In genomic region chr3:4771238-4771637, GRCh38 we compare ENCODE assay signal across 23 cellular contexts.
DNase-seq lines count a peak whose midpoint lies in the region; ATAC-seq and TF ChIP-seq lines count a peak whose summit lies in the region.
"Had no signal": no experiment of that assay in that cellular context is flagged by ENCODE, and none has a peak within 500 bp of the region (broad histone marks: within the 10 kb centered on the region; RNA-seq: fewer than 3 reads in every experiment).

No MANE protein-coding gene starts in this region.

- H3K9me3 Mint-ChIP-seq in activated CD8-positive, alpha-beta T cell treated with anti-CD3 and anti-CD28 coated beads for 36 hours, result no peaks in the 10 kb centered on the region
- H3K9me3 Mint-ChIP-seq in stimulated activated naive CD8-positive, alpha-beta T cell treated with anti-CD3 and anti-CD28 coated beads, Interleukin-15, amount 100 ng/mL, for 72 hours, result peaks cover 0 to 5% of the 10 kb centered on the region in 2 donors

- H3K4me3 ChIP-seq in ascending aorta, result no peak overlapping the region
- H3K4me3 ChIP-seq in mucosa of descending colon, result no peak overlapping the region
- H3K4me3 ChIP-seq: lung, skin epidermis, tibial nerve had no signal

- H3K4me1 ChIP-seq in ascending aorta, result peaks cover 0 to 25% of the 10 kb centered on the region in 2 donors
- H3K4me1 ChIP-seq in mucosa of descending colon (ENCODE audit: low read depth), result peaks cover 41% of the 10 kb centered on the region

- no peak for DNase-seq in activated CD8-positive, alpha-beta T cell treated with anti-CD3 and anti-CD28 coated beads for 36 hours
- DNase-seq in ascending aorta (ENCODE audit: low spot score in 2 of 2) (no peak), mucosa of descending colon (peak in 1 of 3 donors; percentile 47), cortex of kidney (lab: John Stamatoyannopoulos, UW) (no peak), HuH-7 (ENCODE audit: low spot score) (no peak), NCI-H2107 treated with DMSO at 0.1 percent for 48 hours (lab: John Stamatoyannopoulos, UW; ENCODE audit: unreplicated experiment) (no peak)
- DNase-seq in stimulated activated naive CD8-positive, alpha-beta T cell treated with anti-CD3 and anti-CD28 coated beads, Interleukin-15, amount 100 ng/mL, for 72 hours, result no peak
- DNase-seq: AML-193; amniotic stem cell; central memory CD4-positive, alpha-beta T cell; DND-41; effector CD8-positive, alpha-beta T cell; HFFc6; immature natural killer cell; KBM-7; NCI-H1048; NCI-H2029; NCI-H510A; stimulated activated CD4-positive, alpha-beta T cell treated with anti-CD3 and anti-CD28 coated beads, Interleukin-4, amount 100 ng/mL, for 24 hours; T1000 had no signal

- H3K36me3 ChIP-seq in ascending aorta, result peaks cover 23 to 44% of the 10 kb centered on the region in 2 donors
- no peaks in the 10 kb centered on the region for H3K36me3 ChIP-seq in mucosa of descending colon (ENCODE audit: low read depth)

- H3K36me3 Mint-ChIP-seq in activated CD8-positive, alpha-beta T cell treated with anti-CD3 and anti-CD28 coated beads for 36 hours (ENCODE audit: low read depth), result peaks cover 45% of the 10 kb centered on the region

- H3K27me3 ChIP-seq in ascending aorta, result no peaks in the 10 kb centered on the region
- H3K27me3 ChIP-seq: tibial nerve had no signal

- no peak overlapping the region for H3K4me3 Mint-ChIP-seq in activated CD8-positive, alpha-beta T cell treated with anti-CD3 and anti-CD28 coated beads for 36 hours
- H3K4me3 Mint-ChIP-seq in stimulated activated naive CD8-positive, alpha-beta T cell treated with anti-CD3 and anti-CD28 coated beads, Interleukin-15, amount 100 ng/mL, for 72 hours, result no peak overlapping the region
- H3K4me3 Mint-ChIP-seq: HFFc6, immature natural killer cell had no signal

- peaks cover 25% of the 10 kb centered on the region for H3K4me1 Mint-ChIP-seq in activated CD8-positive, alpha-beta T cell treated with anti-CD3 and anti-CD28 coated beads for 36 hours (ENCODE audit: low read depth)
- peaks cover 66% of the 10 kb centered on the region for H3K4me1 Mint-ChIP-seq in stimulated activated naive CD8-positive, alpha-beta T cell treated with anti-CD3 and anti-CD28 coated beads, Interleukin-15, amount 100 ng/mL, for 72 hours

- TF ChIP-seq CTCF in activated CD8-positive, alpha-beta T cell treated with anti-CD3 and anti-CD28 coated beads for 36 hours (IDR thresholded peaks at IDR 0.05), result no peak
- no peak for TF ChIP-seq CTCF in ascending aorta (IDR thresholded peaks at IDR 0.05)
- TF ChIP-seq CTCF in mucosa of descending colon (IDR thresholded peaks at IDR 0.05), result no peak

- H3K27me3 Mint-ChIP-seq in activated CD8-positive, alpha-beta T cell treated with anti-CD3 and anti-CD28 coated beads for 36 hours, result no peaks in the 10 kb centered on the region
- H3K27me3 Mint-ChIP-seq in stimulated activated naive CD8-positive, alpha-beta T cell treated with anti-CD3 and anti-CD28 coated beads, Interleukin-15, amount 100 ng/mL, for 72 hours, result no peaks in the 10 kb centered on the region

- POLR2A ChIA-PET in activated CD8-positive, alpha-beta T cell treated with anti-CD3 and anti-CD28 coated beads for 36 hours (lab: Charles Lee), result interaction anchor here (0.7 kb wide), 1 partner anchor 61 kb away, joined by 3 read pairs; no protein-coding TSS in a partner anchor

- H3K9me3 ChIP-seq in ascending aorta (no peaks in the 10 kb centered on the region), mucosa of descending colon (peaks cover 1% of the 10 kb centered on the region)

- peak overlapping the region; percentile 71 to 83 for H3K27ac ChIP-seq in ascending aorta

- intact Hi-C loops in activated CD8-positive, alpha-beta T cell treated with anti-CD3 and anti-CD28 coated beads for 36 hours (cut with micrococcal nuclease), result no loop called here
- intact Hi-C loops in ascending aorta (cut with DNase I), result no loop called here
- intact Hi-C loops in mucosa of descending colon (cut with DNase I, micrococcal nuclease), result no loop called here

- H3K27ac Mint-ChIP-seq in activated CD8-positive, alpha-beta T cell treated with anti-CD3 and anti-CD28 coated beads for 36 hours, result peak overlapping the region; percentile 10
- peak overlapping the region; percentile 52 to 71 for H3K27ac Mint-ChIP-seq in stimulated activated naive CD8-positive, alpha-beta T cell treated with anti-CD3 and anti-CD28 coated beads, Interleukin-15, amount 100 ng/mL, for 72 hours
- H3K27ac Mint-ChIP-seq: HFFc6 had no signal

- CTCF ChIA-PET in activated CD8-positive, alpha-beta T cell treated with anti-CD3 and anti-CD28 coated beads for 36 hours (lab: Charles Lee), result no interaction called here

- no peak for ATAC-seq in activated CD8-positive, alpha-beta T cell treated with anti-CD3 and anti-CD28 coated beads for 36 hours
- ATAC-seq in mucosa of descending colon, result peak; percentile 16
- ATAC-seq in stimulated activated naive CD8-positive, alpha-beta T cell treated with anti-CD3 and anti-CD28 coated beads, Interleukin-15, amount 100 ng/mL, for 72 hours, result peak; percentile 21
